ENCODE assay signal across 1 cellular context in the genomic region with DNA sequence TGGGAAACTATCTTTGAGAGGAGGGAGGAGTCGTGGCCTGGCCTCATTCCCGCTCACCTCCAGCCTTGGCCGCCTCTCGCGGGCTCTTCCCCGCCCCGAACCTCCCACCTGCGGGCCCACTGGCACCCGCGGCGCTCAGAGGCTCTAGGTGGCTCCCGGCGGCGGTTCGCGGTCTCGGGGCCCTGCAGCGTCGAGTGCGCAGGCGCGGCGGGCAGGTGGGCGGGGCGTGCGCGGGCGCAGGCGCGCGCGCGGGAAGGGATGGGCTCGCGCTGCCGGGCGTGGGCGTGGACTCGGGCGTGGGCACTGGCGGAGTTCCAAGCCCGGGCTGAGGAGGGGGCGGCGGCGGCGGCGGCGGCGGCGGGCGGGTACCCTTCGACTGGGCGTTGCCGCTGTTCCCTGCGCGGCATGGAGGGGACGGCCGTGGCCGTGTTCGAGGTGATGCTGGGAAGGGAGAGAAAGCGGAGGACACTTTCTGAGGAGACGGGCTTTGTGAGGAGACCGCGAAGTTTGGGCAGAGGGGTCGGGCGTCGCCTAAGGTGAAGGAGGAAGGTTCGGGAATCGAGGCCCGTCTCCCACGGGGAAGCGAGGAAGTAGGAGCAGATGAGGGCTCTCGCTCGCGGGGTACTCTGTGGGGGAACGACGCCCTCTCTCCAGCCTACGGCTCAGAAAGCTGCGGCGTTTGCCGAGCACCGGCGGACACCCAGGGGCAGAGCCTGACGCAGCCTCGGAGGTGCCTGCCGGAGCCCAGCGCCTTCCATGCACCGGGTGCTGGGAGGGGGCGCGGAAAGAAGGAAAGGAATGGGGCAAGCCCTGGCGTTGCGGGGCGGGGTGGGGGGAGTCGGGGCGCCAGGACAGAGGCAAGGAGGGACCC.
A peak's percentile ranks its signal among the peaks of the same experiment; 100 is the strongest.
TF ChIP-seq lines count a peak whose summit lies in the region.

No MANE protein-coding gene starts in this region.

TF ChIP-seq in HepG2, 621 proteins besides CTCF, POLR2A, EP300 and RAD21 (continued from another document and continues in another):
- TF ChIP-seq SCMH1 (CRISPR knock-in tag; IDR thresholded peaks at IDR 0.05; ENCODE audit: borderline replicate concordance) (no peak), GZF1 (CRISPR knock-in tag; IDR thresholded peaks at IDR 0.05) (no peak), TOPORS (CRISPR knock-in tag; IDR thresholded peaks at IDR 0.05) (no peak), MEIS1 (CRISPR knock-in tag; IDR thresholded peaks at IDR 0.05; ENCODE audit: borderline replicate concordance) (no peak), ZNF615 (CRISPR knock-in tag; IDR thresholded peaks at IDR 0.05; ENCODE audit: borderline replicate concordance) (no peak), ZNF335 (CRISPR knock-in tag; IDR thresholded peaks at IDR 0.05) (no peak; the same call in 1 of the 2 replicates), ZSCAN9 (CRISPR knock-in tag; IDR thresholded peaks at IDR 0.05; ENCODE audit: borderline replicate concordance) (0 out of 2 replicates have a peak, but pooled peaks have one; percentile 28), NRL (CRISPR knock-in tag; IDR thresholded peaks at IDR 0.05; ENCODE audit: borderline replicate concordance) (no peak), NFE2L2 (IDR thresholded peaks at IDR 0.05; ENCODE audit: low read length) (no peak), ADNP (CRISPR knock-in tag; IDR thresholded peaks at IDR 0.05) (no peak), ERF (CRISPR knock-in tag; IDR thresholded peaks at IDR 0.05) (peak; percentile 61; the same call in 1 of the 2 replicates), ZNF138 (CRISPR knock-in tag; IDR thresholded peaks at IDR 0.05; ENCODE audit: low read depth) (no peak; the same call in 1 of the 2 replicates), GATAD2A (CRISPR knock-in tag; IDR thresholded peaks at IDR 0.05) (0 out of 2 replicates have a peak, but pooled peaks have one; percentile 7), SP2 (CRISPR knock-in tag; IDR thresholded peaks at IDR 0.05) (0 out of 2 replicates have a peak, but pooled peaks have one; percentile 36), ZNF766 (CRISPR knock-in tag; IDR thresholded peaks at IDR 0.05; ENCODE audit: borderline replicate concordance) (peak; percentile 46; the same call in 1 of the 2 replicates), SAP130 (CRISPR knock-in tag; IDR thresholded peaks at IDR 0.05; ENCODE audit: low read depth) (peak; percentile 65), FOXM1 (CRISPR knock-in tag; IDR thresholded peaks at IDR 0.05) (no peak), PITX1 (CRISPR knock-in tag; IDR thresholded peaks at IDR 0.05) (no peak; the same call in 1 of the 2 replicates), TBL1XR1 (IDR thresholded peaks at IDR 0.05; ENCODE audit: borderline replicate concordance, low read length, partially characterized antibody) (no peak), HMG20B (CRISPR knock-in tag; conservative IDR thresholded peaks at IDR 0.05) (no peak)
- TF ChIP-seq, protein P1, sequence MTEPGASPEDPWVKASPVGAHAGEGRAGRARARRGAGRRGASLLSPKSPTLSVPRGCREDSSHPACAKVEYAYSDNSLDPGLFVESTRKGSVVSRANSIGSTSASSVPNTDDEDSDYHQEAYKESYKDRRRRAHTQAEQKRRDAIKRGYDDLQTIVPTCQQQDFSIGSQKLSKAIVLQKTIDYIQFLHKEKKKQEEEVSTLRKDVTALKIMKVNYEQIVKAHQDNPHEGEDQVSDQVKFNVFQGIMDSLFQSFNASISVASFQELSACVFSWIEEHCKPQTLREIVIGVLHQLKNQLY (CRISPR knock-in tag; IDR thresholded peaks at IDR 0.05), result no peak
- TF ChIP-seq, protein P2, sequence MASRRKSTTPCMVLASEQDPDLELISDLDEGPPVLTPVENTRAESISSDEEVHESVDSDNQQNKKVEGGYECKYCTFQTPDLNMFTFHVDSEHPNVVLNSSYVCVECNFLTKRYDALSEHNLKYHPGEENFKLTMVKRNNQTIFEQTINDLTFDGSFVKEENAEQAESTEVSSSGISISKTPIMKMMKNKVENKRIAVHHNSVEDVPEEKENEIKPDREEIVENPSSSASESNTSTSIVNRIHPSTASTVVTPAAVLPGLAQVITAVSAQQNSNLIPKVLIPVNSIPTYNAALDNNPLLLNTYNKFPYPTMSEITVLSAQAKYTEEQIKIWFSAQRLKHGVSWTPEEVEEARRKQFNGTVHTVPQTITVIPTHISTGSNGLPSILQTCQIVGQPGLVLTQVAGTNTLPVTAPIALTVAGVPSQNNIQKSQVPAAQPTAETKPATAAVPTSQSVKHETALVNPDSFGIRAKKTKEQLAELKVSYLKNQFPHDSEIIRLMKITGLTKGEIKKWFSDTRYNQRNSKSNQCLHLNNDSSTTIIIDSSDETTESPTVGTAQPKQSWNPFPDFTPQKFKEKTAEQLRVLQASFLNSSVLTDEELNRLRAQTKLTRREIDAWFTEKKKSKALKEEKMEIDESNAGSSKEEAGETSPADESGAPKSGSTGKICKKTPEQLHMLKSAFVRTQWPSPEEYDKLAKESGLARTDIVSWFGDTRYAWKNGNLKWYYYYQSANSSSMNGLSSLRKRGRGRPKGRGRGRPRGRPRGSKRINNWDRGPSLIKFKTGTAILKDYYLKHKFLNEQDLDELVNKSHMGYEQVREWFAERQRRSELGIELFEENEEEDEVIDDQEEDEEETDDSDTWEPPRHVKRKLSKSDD (CRISPR knock-in tag; IDR thresholded peaks at IDR 0.05; ENCODE audit: low read depth), result no peak
- TF ChIP-seq, protein P3, sequence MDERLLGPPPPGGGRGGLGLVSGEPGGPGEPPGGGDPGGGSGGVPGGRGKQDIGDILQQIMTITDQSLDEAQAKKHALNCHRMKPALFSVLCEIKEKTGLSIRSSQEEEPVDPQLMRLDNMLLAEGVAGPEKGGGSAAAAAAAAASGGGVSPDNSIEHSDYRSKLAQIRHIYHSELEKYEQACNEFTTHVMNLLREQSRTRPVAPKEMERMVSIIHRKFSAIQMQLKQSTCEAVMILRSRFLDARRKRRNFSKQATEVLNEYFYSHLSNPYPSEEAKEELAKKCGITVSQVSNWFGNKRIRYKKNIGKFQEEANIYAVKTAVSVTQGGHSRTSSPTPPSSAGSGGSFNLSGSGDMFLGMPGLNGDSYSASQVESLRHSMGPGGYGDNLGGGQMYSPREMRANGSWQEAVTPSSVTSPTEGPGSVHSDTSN (CRISPR knock-in tag; IDR thresholded peaks at IDR 0.05), result no peak
- TF ChIP-seq, protein P4, sequence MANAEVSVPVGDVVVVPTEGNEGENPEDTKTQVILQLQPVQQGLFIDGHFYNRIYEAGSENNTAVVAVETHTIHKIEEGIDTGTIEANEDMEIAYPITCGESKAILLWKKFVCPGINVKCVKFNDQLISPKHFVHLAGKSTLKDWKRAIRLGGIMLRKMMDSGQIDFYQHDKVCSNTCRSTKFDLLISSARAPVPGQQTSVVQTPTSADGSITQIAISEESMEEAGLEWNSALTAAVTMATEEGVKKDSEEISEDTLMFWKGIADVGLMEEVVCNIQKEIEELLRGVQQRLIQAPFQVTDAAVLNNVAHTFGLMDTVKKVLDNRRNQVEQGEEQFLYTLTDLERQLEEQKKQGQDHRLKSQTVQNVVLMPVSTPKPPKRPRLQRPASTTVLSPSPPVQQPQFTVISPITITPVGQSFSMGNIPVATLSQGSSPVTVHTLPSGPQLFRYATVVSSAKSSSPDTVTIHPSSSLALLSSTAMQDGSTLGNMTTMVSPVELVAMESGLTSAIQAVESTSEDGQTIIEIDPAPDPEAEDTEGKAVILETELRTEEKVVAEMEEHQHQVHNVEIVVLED (CRISPR knock-in tag; IDR thresholded peaks at IDR 0.05; ENCODE audit: borderline replicate concordance), result no peak
- TF ChIP-seq, protein P5, sequence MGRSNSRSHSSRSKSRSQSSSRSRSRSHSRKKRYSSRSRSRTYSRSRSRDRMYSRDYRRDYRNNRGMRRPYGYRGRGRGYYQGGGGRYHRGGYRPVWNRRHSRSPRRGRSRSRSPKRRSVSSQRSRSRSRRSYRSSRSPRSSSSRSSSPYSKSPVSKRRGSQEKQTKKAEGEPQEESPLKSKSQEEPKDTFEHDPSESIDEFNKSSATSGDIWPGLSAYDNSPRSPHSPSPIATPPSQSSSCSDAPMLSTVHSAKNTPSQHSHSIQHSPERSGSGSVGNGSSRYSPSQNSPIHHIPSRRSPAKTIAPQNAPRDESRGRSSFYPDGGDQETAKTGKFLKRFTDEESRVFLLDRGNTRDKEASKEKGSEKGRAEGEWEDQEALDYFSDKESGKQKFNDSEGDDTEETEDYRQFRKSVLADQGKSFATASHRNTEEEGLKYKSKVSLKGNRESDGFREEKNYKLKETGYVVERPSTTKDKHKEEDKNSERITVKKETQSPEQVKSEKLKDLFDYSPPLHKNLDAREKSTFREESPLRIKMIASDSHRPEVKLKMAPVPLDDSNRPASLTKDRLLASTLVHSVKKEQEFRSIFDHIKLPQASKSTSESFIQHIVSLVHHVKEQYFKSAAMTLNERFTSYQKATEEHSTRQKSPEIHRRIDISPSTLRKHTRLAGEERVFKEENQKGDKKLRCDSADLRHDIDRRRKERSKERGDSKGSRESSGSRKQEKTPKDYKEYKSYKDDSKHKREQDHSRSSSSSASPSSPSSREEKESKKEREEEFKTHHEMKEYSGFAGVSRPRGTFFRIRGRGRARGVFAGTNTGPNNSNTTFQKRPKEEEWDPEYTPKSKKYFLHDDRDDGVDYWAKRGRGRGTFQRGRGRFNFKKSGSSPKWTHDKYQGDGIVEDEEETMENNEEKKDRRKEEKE (IDR thresholded peaks at IDR 0.05), result no peak
- TF ChIP-seq, protein P6, sequence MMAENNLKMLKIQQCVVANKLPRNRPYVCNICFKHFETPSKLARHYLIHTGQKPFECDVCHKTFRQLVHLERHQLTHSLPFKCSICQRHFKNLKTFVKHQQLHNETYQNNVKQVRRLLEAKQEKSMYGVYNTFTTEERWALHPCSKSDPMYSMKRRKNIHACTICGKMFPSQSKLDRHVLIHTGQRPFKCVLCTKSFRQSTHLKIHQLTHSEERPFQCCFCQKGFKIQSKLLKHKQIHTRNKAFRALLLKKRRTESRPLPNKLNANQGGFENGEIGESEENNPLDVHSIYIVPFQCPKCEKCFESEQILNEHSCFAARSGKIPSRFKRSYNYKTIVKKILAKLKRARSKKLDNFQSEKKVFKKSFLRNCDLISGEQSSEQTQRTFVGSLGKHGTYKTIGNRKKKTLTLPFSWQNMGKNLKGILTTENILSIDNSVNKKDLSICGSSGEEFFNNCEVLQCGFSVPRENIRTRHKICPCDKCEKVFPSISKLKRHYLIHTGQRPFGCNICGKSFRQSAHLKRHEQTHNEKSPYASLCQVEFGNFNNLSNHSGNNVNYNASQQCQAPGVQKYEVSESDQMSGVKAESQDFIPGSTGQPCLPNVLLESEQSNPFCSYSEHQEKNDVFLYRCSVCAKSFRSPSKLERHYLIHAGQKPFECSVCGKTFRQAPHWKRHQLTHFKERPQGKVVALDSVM (CRISPR knock-in tag; IDR thresholded peaks at IDR 0.05), result peak; percentile 40; the same call in 1 of the 2 replicates
- TF ChIP-seq, protein P7, sequence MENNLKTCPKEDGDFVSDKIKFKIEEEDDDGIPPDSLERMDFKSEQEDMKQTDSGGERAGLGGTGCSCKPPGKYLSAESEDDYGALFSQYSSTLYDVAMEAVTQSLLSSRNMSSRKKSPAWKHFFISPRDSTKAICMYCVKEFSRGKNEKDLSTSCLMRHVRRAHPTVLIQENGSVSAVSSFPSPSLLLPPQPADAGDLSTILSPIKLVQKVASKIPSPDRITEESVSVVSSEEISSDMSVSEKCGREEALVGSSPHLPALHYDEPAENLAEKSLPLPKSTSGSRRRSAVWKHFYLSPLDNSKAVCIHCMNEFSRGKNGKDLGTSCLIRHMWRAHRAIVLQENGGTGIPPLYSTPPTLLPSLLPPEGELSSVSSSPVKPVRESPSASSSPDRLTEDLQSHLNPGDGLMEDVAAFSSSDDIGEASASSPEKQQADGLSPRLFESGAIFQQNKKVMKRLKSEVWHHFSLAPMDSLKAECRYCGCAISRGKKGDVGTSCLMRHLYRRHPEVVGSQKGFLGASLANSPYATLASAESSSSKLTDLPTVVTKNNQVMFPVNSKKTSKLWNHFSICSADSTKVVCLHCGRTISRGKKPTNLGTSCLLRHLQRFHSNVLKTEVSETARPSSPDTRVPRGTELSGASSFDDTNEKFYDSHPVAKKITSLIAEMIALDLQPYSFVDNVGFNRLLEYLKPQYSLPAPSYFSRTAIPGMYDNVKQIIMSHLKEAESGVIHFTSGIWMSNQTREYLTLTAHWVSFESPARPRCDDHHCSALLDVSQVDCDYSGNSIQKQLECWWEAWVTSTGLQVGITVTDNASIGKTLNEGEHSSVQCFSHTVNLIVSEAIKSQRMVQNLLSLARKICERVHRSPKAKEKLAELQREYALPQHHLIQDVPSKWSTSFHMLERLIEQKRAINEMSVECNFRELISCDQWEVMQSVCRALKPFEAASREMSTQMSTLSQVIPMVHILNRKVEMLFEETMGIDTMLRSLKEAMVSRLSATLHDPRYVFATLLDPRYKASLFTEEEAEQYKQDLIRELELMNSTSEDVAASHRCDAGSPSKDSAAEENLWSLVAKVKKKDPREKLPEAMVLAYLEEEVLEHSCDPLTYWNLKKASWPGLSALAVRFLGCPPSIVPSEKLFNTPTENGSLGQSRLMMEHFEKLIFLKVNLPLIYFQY (CRISPR knock-in tag; IDR thresholded peaks at IDR 0.05; ENCODE audit: borderline replicate concordance), result peak; percentile 56; the same call in 1 of the 2 replicates
- TF ChIP-seq, protein P8, sequence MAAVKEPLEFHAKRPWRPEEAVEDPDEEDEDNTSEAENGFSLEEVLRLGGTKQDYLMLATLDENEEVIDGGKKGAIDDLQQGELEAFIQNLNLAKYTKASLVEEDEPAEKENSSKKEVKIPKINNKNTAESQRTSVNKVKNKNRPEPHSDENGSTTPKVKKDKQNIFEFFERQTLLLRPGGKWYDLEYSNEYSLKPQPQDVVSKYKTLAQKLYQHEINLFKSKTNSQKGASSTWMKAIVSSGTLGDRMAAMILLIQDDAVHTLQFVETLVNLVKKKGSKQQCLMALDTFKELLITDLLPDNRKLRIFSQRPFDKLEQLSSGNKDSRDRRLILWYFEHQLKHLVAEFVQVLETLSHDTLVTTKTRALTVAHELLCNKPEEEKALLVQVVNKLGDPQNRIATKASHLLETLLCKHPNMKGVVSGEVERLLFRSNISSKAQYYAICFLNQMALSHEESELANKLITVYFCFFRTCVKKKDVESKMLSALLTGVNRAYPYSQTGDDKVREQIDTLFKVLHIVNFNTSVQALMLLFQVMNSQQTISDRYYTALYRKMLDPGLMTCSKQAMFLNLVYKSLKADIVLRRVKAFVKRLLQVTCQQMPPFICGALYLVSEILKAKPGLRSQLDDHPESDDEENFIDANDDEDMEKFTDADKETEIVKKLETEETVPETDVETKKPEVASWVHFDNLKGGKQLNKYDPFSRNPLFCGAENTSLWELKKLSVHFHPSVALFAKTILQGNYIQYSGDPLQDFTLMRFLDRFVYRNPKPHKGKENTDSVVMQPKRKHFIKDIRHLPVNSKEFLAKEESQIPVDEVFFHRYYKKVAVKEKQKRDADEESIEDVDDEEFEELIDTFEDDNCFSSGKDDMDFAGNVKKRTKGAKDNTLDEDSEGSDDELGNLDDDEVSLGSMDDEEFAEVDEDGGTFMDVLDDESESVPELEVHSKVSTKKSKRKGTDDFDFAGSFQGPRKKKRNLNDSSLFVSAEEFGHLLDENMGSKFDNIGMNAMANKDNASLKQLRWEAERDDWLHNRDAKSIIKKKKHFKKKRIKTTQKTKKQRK (IDR thresholded peaks at IDR 0.05; ENCODE audit: low read length), result no peak
- TF ChIP-seq, protein P9, sequence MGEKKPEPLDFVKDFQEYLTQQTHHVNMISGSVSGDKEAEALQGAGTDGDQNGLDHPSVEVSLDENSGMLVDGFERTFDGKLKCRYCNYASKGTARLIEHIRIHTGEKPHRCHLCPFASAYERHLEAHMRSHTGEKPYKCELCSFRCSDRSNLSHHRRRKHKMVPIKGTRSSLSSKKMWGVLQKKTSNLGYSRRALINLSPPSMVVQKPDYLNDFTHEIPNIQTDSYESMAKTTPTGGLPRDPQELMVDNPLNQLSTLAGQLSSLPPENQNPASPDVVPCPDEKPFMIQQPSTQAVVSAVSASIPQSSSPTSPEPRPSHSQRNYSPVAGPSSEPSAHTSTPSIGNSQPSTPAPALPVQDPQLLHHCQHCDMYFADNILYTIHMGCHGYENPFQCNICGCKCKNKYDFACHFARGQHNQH (CRISPR knock-in tag; IDR thresholded peaks at IDR 0.05), result no peak
